ENCODE assay signal across 17 cellular contexts in genomic region chr1:3943806-3944620, GRCh38. TPM values are rescaled to one million over a fixed set of nuclear protein-coding genes. Genes with fewer than 3 reads are reported as not detected.
DNase-seq lines count a peak whose midpoint lies in the region; ATAC-seq and TF ChIP-seq lines count a peak whose summit lies in the region.
"Had no signal": no experiment of that assay in that cellular context is flagged by ENCODE, and none has a peak within 500 bp of the region (broad histone marks: within the 10 kb centered on the region; RNA-seq: fewer than 3 reads in every experiment).

No MANE protein-coding gene starts in this region.

- H3K9ac ChIP-seq in H9 (ENCODE audit: extremely low read depth, insufficient read length, low read length) (no peak overlapping the region), neural progenitor cell (no peak overlapping the region)
- H3K9ac ChIP-seq: KMS-11 had no signal

- H3K4me1 Mint-ChIP-seq in H9 (peaks cover 16 to 18% of the 10 kb centered on the region in 2 experiments), neural progenitor cell (peaks cover 15% of the 10 kb centered on the region)
- H3K4me1 Mint-ChIP-seq: CD4-positive, alpha-beta memory T cell had no signal

- no peak overlapping the region for H2BK120ac ChIP-seq in H9 (ENCODE audit: low read depth, low read length, poor library complexity, severe bottlenecking)

- H2AFZ ChIP-seq in H9 (ENCODE audit: low read length): no peak overlapping the region
- H2AFZ ChIP-seq in neural progenitor cell (replicated peaks): no peak overlapping the region

- no peaks in the 10 kb centered on the region for H3K79me1 ChIP-seq in H9 (ENCODE audit: insufficient read depth, low read depth, low read length, poor library complexity, severe bottlenecking)

- H4K8ac ChIP-seq in H9 (replicated peaks; ENCODE audit: insufficient read length, low read depth, low read length): no peak overlapping the region

- H2BK12ac ChIP-seq in H9 (ENCODE audit: insufficient read length, low read depth, low read length): no peak overlapping the region

- intact Hi-C loops in sciatic nerve (cut with DNase I): no loop called here

- H3K27me3 ChIP-seq in H9 (ENCODE audit: insufficient read depth, low read length) (no peaks in the 10 kb centered on the region), neural progenitor cell (no peaks in the 10 kb centered on the region)

- H3F3A ChIP-seq in neural progenitor cell (ENCODE audit: low read depth): no peaks in the 10 kb centered on the region

- DNase-seq in NCI-H510A treated with DMSO at 0.1 percent for 48 hours (lab: John Stamatoyannopoulos, UW) (peak; percentile 50), NCI-H510A (lab: John Stamatoyannopoulos, UW) (no peak), H9 (no peak), NCI-H69 (lab: John Stamatoyannopoulos, UW) (peak; percentile 89), neural progenitor cell (ENCODE audit: low spot score) (no peak), sciatic nerve (ENCODE audit: low spot score) (no peak)
- DNase-seq: CD4-positive, alpha-beta memory T cell; GOT3; NCI-H1092 treated with DMSO at 0.1 percent for 48 hours; NCI-H2081 treated with DMSO at 0.1 percent for 48 hours; NCI-H524 treated with DMSO at 0.1 percent for 48 hours; T-helper 9 cell had no signal

- H3K23me2 ChIP-seq in H9 (ENCODE audit: insufficient read length, low read depth, low read length, poor library complexity, severe bottlenecking): no peaks in the 10 kb centered on the region

- H3K9me3 Mint-ChIP-seq in H9 (peaks cover 2 to 3% of the 10 kb centered on the region in 2 experiments; a peak in 4 of 5 replicates), neural progenitor cell (peaks cover 4% of the 10 kb centered on the region)

- H2BK5ac ChIP-seq in H9 (ENCODE audit: insufficient read length, low read length): no peak overlapping the region

- H3K4me1 ChIP-seq in H9 (ENCODE audit: insufficient read depth, low read length): no peaks in the 10 kb centered on the region
- H3K4me1 ChIP-seq in neural progenitor cell: no peaks in the 10 kb centered on the region

- H4K20me1 ChIP-seq in H9 (ENCODE audit: control insufficient read depth, insufficient read depth, insufficient read length) (no peaks in the 10 kb centered on the region), neural progenitor cell (ENCODE audit: low read depth) (no peaks in the 10 kb centered on the region)

- TF ChIP-seq CTCF in H9 (conservative IDR thresholded peaks at IDR 0.05) (no peak), neural progenitor cell (IDR thresholded peaks at IDR 0.05) (no peak)

- H3K4me3 ChIP-seq in neural progenitor cell: no peak overlapping the region
- H3K4me3 ChIP-seq: GM12878 had no signal

- H3K23ac ChIP-seq in H9 (ENCODE audit: insufficient read length, low read depth, low read length): no peak overlapping the region

- ATAC-seq in GM19467 (IDR thresholded peaks at IDR 0.05; ENCODE audit: unreplicated experiment): no peak
- ATAC-seq in sciatic nerve: no peak
- no peak for ATAC-seq in GM19455 (IDR thresholded peaks at IDR 0.05; ENCODE audit: unreplicated experiment)
- ATAC-seq: GM12878 had no signal

- no peak overlapping the region for H3K56ac ChIP-seq in H9 (ENCODE audit: insufficient read length, low read depth, low read length)

- H3K27ac ChIP-seq in H9 (ENCODE audit: insufficient read length, low read depth, low read length) (no peak overlapping the region), neural progenitor cell (no peak overlapping the region)
- H3K27ac ChIP-seq: KMS-11, RWPE1 had no signal

- H3K4me3 Mint-ChIP-seq in H9 (no peak overlapping the region), neural progenitor cell (no peak overlapping the region)
- H3K4me3 Mint-ChIP-seq: CD4-positive, alpha-beta memory T cell had no signal

- no peak overlapping the region for H2BK20ac ChIP-seq in H9 (ENCODE audit: low read depth, low read length, poor library complexity, severe bottlenecking)

- no peak overlapping the region for H3K4ac ChIP-seq in H9 (ENCODE audit: low read depth, low read length)

- H3K4me2 ChIP-seq in H9 (ENCODE audit: insufficient read depth, insufficient read length, low read length) (no peak overlapping the region), neural progenitor cell (no peak overlapping the region)
- H3K4me2 ChIP-seq: KMS-11 had no signal

- no peak overlapping the region for H4K5ac ChIP-seq in H9 (ENCODE audit: insufficient read length, low read depth, low read length)

- WGBS in H9 (ENCODE audit: extremely low coverage, insufficient read length, low lambda C conversion rate): no CpG with 5 or more reads among the region's 29 CpGs

- peaks cover 12% of the 10 kb centered on the region for H3K27me3 Mint-ChIP-seq in H9 (ENCODE audit: low read depth)
- H3K27me3 Mint-ChIP-seq in neural progenitor cell (ENCODE audit: insufficient read depth, low read depth): peaks cover 8% of the 10 kb centered on the region

- no peak overlapping the region for H4K91ac ChIP-seq in H9 (ENCODE audit: insufficient read length, low read depth, low read length)

- no peak overlapping the region for H3K14ac ChIP-seq in H9 (ENCODE audit: insufficient read depth, low read length)

- H3K9me3 ChIP-seq in H9 (ENCODE audit: control insufficient read depth, low read depth, low read length) (no peaks in the 10 kb centered on the region), neural progenitor cell (ENCODE audit: low read depth) (no peaks in the 10 kb centered on the region)

- no peak overlapping the region for H2AK5ac ChIP-seq in H9 (ENCODE audit: insufficient read length, low read length)

- H3K79me2 ChIP-seq in H9 (ENCODE audit: insufficient read depth, low read length) (no peaks in the 10 kb centered on the region), neural progenitor cell (ENCODE audit: low read depth) (no peaks in the 10 kb centered on the region)

- H3K27ac Mint-ChIP-seq in H9 (peak overlapping the region in 2 of 3 experiments; percentile 4 to 78; a peak in 2 of 7 replicates), neural progenitor cell (peak overlapping the region; percentile 72)
- H3K27ac Mint-ChIP-seq: CD4-positive, alpha-beta memory T cell had no signal

- no peak overlapping the region for H3T11ph ChIP-seq in H9 (ENCODE audit: low read length)

- no peaks in the 10 kb centered on the region for H3K36me3 ChIP-seq in neural progenitor cell

- H3K36me3 Mint-ChIP-seq in H9 (ENCODE audit: insufficient read depth in 1 of 3, low read depth in 3 of 3) (peaks cover 0 to 2% (median 0%) of the 10 kb centered on the region in 3 experiments; a peak in 1 of 7 replicates), neural progenitor cell (no peaks in the 10 kb centered on the region)
- H3K36me3 Mint-ChIP-seq: CD4-positive, alpha-beta memory T cell had no signal

- H3K18ac ChIP-seq in H9 (ENCODE audit: insufficient read length, low read depth, low read length): no peak overlapping the region

- no peak overlapping the region for H2BK15ac ChIP-seq in H9 (ENCODE audit: low read depth, low read length)

RNA-seq across cellular contexts. Expression of gene C1orf174, which starts 43.9 kb away (rescaled TPM):
- total RNA-seq in H9 (2021): 20.6 and 21.1 TPM in 2 replicates
- total RNA-seq in neural progenitor cell (ENCODE audit: low replicate concordance): 31.3 and 36.5 TPM in 2 replicates
- 18.6 TPM for total RNA-seq in sciatic nerve

Comparison
In these comparisons a context has a peak if more than half of its experiments do, and no peak if none do; other contexts are left out.
1. DNase-seq: peak in NCI-H510A treated with DMSO at 0.1 percent for 48 hours (single experiment) and NCI-H69 (single experiment); none in NCI-H510A (single experiment), H9 (single experiment), neural progenitor cell (single experiment) and sciatic nerve (single experiment).